In genomic region chr3:59425942-59426341, GRCh38 we compare ENCODE assay signal across 9 cellular contexts.
DNase-seq lines count a peak whose midpoint lies in the region; ATAC-seq and FAIRE-seq lines count a peak whose summit lies in the region.
"Had no signal": no experiment of that assay in that cellular context is flagged by ENCODE, and none has a peak within 500 bp of the region (broad histone marks: within the 10 kb centered on the region; RNA-seq: fewer than 3 reads in every experiment).

No MANE protein-coding gene starts in this region.

- ATAC-seq in HG02870 (IDR thresholded peaks at IDR 0.05; ENCODE audit: unreplicated experiment) (peak; percentile 60), GM21360 (IDR thresholded peaks at IDR 0.05; ENCODE audit: unreplicated experiment) (no peak)
- peak; percentile 60 for ATAC-seq in stimulated activated memory B cell treated with anti-CD40 and anti-IgM and Interleukin-4, amounts not matched to agents 10 μg/mL and 1 μg/mL and 100 μg/mL, for 72 hours

- H3K9me3 Mint-ChIP-seq in activated CD4-positive, alpha-beta memory T cell treated with anti-CD3 and anti-CD28 coated beads for 36 hours, result no peaks in the 10 kb centered on the region
- H3K9me3 Mint-ChIP-seq in stimulated activated memory B cell treated with anti-CD40 and anti-IgM and Interleukin-4, amounts not matched to agents 10 μg/mL and 1 μg/mL and 100 μg/mL, for 72 hours, result no peaks in the 10 kb centered on the region
- H3K9me3 Mint-ChIP-seq: H9 had no signal

- H3K27ac Mint-ChIP-seq in activated CD4-positive, alpha-beta memory T cell treated with anti-CD3 and anti-CD28 coated beads for 36 hours, result peak overlapping the region; percentile 12
- H3K27ac Mint-ChIP-seq in stimulated activated memory B cell treated with anti-CD40 and anti-IgM and Interleukin-4, amounts not matched to agents 10 μg/mL and 1 μg/mL and 100 μg/mL, for 72 hours, result peak overlapping the region; percentile 55
- H3K27ac Mint-ChIP-seq: H9 had no signal

- POLR2A ChIA-PET in activated CD4-positive, alpha-beta memory T cell treated with anti-CD3 and anti-CD28 coated beads for 36 hours (lab: Charles Lee), result interaction anchor here (1.1 to 2.6 kb wide), 3 partner anchors 25 to 40 kb away, joined by 3 to 6 read pairs (median 4); no protein-coding TSS in a partner anchor

- DNase-seq in activated CD4-positive, alpha-beta memory T cell treated with anti-CD3 and anti-CD28 coated beads for 36 hours, result peak; percentile 79
- DNase-seq in effector CD4-positive, alpha-beta T cell, result peak; percentile 20
- no peak for DNase-seq in middle frontal gyrus (ENCODE audit: extremely low spot score, low spot score)
- no peak for DNase-seq in GM19239 (ENCODE audit: insufficient read length, low spot score)
- no peak for DNase-seq in effector CD8-positive, alpha-beta T cell (lab: John Stamatoyannopoulos, UW)
- DNase-seq: H9 had no signal

- intact Hi-C loops in activated CD4-positive, alpha-beta memory T cell treated with anti-CD3 and anti-CD28 coated beads for 36 hours (cut with micrococcal nuclease), result loop anchor here (1.0 to 2.0 kb wide), 5 partner anchors 44 to 189 kb away; no protein-coding TSS in a partner anchor

- peaks cover 12% of the 10 kb centered on the region for H3K27me3 Mint-ChIP-seq in activated CD4-positive, alpha-beta memory T cell treated with anti-CD3 and anti-CD28 coated beads for 36 hours
- no peaks in the 10 kb centered on the region for H3K27me3 Mint-ChIP-seq in stimulated activated memory B cell treated with anti-CD40 and anti-IgM and Interleukin-4, amounts not matched to agents 10 μg/mL and 1 μg/mL and 100 μg/mL, for 72 hours

- CTCF ChIA-PET in activated CD4-positive, alpha-beta memory T cell treated with anti-CD3 and anti-CD28 coated beads for 36 hours (lab: Charles Lee), result interaction anchor here (1.1 to 3.5 kb wide), 4 partner anchors 17 to 40 kb away, joined by 3 to 10 read pairs (median 8); no protein-coding TSS in a partner anchor

- H3K36me3 Mint-ChIP-seq in activated CD4-positive, alpha-beta memory T cell treated with anti-CD3 and anti-CD28 coated beads for 36 hours, result no peaks in the 10 kb centered on the region
- no peaks in the 10 kb centered on the region for H3K36me3 Mint-ChIP-seq in stimulated activated memory B cell treated with anti-CD40 and anti-IgM and Interleukin-4, amounts not matched to agents 10 μg/mL and 1 μg/mL and 100 μg/mL, for 72 hours

- no peak overlapping the region for H3K4me3 Mint-ChIP-seq in activated CD4-positive, alpha-beta memory T cell treated with anti-CD3 and anti-CD28 coated beads for 36 hours
- no peak overlapping the region for H3K4me3 Mint-ChIP-seq in stimulated activated memory B cell treated with anti-CD40 and anti-IgM and Interleukin-4, amounts not matched to agents 10 μg/mL and 1 μg/mL and 100 μg/mL, for 72 hours
- H3K4me3 Mint-ChIP-seq: H9 had no signal

- H3K4me1 Mint-ChIP-seq in activated CD4-positive, alpha-beta memory T cell treated with anti-CD3 and anti-CD28 coated beads for 36 hours (ENCODE audit: low read depth), result peaks cover 69% of the 10 kb centered on the region
- H3K4me1 Mint-ChIP-seq in stimulated activated memory B cell treated with anti-CD40 and anti-IgM and Interleukin-4, amounts not matched to agents 10 μg/mL and 1 μg/mL and 100 μg/mL, for 72 hours, result peaks cover 33% of the 10 kb centered on the region
- H3K4me1 Mint-ChIP-seq: H9 had no signal

- no peak for FAIRE-seq in GM19239 (lab: Jason Lieb, UNC)

Comparison
In these comparisons a context has a peak if more than half of its experiments do, and no peak if none do; other contexts are left out.
1. DNase-seq: peak in activated CD4-positive, alpha-beta memory T cell treated with anti-CD3 and anti-CD28 coated beads for 36 hours (single experiment) and effector CD4-positive, alpha-beta T cell (single experiment); none in middle frontal gyrus (single experiment), GM19239 (single experiment) and effector CD8-positive, alpha-beta T cell (single experiment).